1 cellular context compared by ENCODE assay signal in genomic region chr20:31747640-31748039, GRCh38.
A peak's percentile ranks its signal among the peaks of the same experiment; 100 is the strongest.
TF ChIP-seq lines count a peak whose summit lies in the region.

No MANE protein-coding gene starts in this region.

TF ChIP-seq in HEK293, 187 proteins besides CTCF, POLR2A, EP300 and RAD21 (continued from another document):
- TF ChIP-seq TSHZ1 (tag by site-specific recombination; IDR thresholded peaks at IDR 0.05; ENCODE audit: borderline replicate concordance) = 0 out of 2 replicates have a peak, but pooled peaks have one; percentile 16
- no peak for TF ChIP-seq ZNF146 (tag by site-specific recombination; IDR thresholded peaks at IDR 0.05)
- no peak for TF ChIP-seq ZSCAN5A (tag by site-specific recombination; IDR thresholded peaks at IDR 0.05)
- TF ChIP-seq ZIC2 (tag by site-specific recombination; IDR thresholded peaks at IDR 0.05) = no peak
- peak; percentile 75 for TF ChIP-seq SCRT2 (tag by site-specific recombination; IDR thresholded peaks at IDR 0.05)
- no peak for TF ChIP-seq ZNF138 (tag by site-specific recombination; IDR thresholded peaks at IDR 0.05; ENCODE audit: borderline replicate concordance)
- no peak for TF ChIP-seq ZNF292 (tag by site-specific recombination; IDR thresholded peaks at IDR 0.05; ENCODE audit: borderline replicate concordance, low read depth)
- TF ChIP-seq OSR2 (tag by site-specific recombination; IDR thresholded peaks at IDR 0.05) = no peak
- no peak for TF ChIP-seq ZNF596 (tag by site-specific recombination; IDR thresholded peaks at IDR 0.05)
- TF ChIP-seq ZSCAN16 (tag by site-specific recombination; IDR thresholded peaks at IDR 0.05) = no peak
- TF ChIP-seq ZNF837 (tag by site-specific recombination; IDR thresholded peaks at IDR 0.05) = no peak
- TF ChIP-seq ZBTB44 (tag by site-specific recombination; IDR thresholded peaks at IDR 0.05) = 0 out of 2 replicates have a peak, but pooled peaks have one; percentile 4
- TF ChIP-seq ZNF548 (tag by site-specific recombination; IDR thresholded peaks at IDR 0.05) = no peak
- no peak for TF ChIP-seq ATF2 (tag by site-specific recombination; IDR thresholded peaks at IDR 0.05; ENCODE audit: low read depth)
- TF ChIP-seq EGR2 (tag by site-specific recombination; IDR thresholded peaks at IDR 0.05; ENCODE audit: low read depth) = no peak
- TF ChIP-seq YY1 (tag by site-specific recombination; IDR thresholded peaks at IDR 0.05) = no peak
- TF ChIP-seq ZFP69B (tag by site-specific recombination; IDR thresholded peaks at IDR 0.05) = no peak
- no peak for TF ChIP-seq TCF7L2 (IDR thresholded peaks at IDR 0.05; ENCODE audit: borderline replicate concordance, low read depth, low read length)
- peak; percentile 51; the same call in 1 of the 2 replicates for TF ChIP-seq INSM2 (tag by site-specific recombination; IDR thresholded peaks at IDR 0.05)
- no peak for TF ChIP-seq ZNF184 (tag by site-specific recombination; IDR thresholded peaks at IDR 0.05)
- no peak for TF ChIP-seq ZNF2 (tag by site-specific recombination; IDR thresholded peaks at IDR 0.05)
- TF ChIP-seq ZNF571 (tag by site-specific recombination; IDR thresholded peaks at IDR 0.05) = no peak
- no peak for TF ChIP-seq ZNF830 (tag by site-specific recombination; IDR thresholded peaks at IDR 0.05; ENCODE audit: low read depth)
- TF ChIP-seq ZNF211 (tag by site-specific recombination; IDR thresholded peaks at IDR 0.05; ENCODE audit: low read depth) = no peak
- TF ChIP-seq ZNF121 (tag by site-specific recombination; IDR thresholded peaks at IDR 0.05) = no peak
- TF ChIP-seq ZFP41 (tag by site-specific recombination; IDR thresholded peaks at IDR 0.05; ENCODE audit: borderline replicate concordance) = no peak
- no peak for TF ChIP-seq ZNF600 (tag by site-specific recombination; IDR thresholded peaks at IDR 0.05)
- TF ChIP-seq ZNF18 (tag by site-specific recombination; IDR thresholded peaks at IDR 0.05) = peak; percentile 99
- no peak for TF ChIP-seq ZNF624 (tag by site-specific recombination; IDR thresholded peaks at IDR 0.05)
- TF ChIP-seq ZNF76 (tag by site-specific recombination; IDR thresholded peaks at IDR 0.05; ENCODE audit: borderline replicate concordance, low read depth) = no peak
- TF ChIP-seq SCRT1 (tag by site-specific recombination; IDR thresholded peaks at IDR 0.05; ENCODE audit: borderline replicate concordance) = peak; percentile 92
- no peak for TF ChIP-seq ZNF112 (tag by site-specific recombination; IDR thresholded peaks at IDR 0.05)
- TF ChIP-seq ZNF48 (tag by site-specific recombination; IDR thresholded peaks at IDR 0.05) = no peak
- no peak for TF ChIP-seq ZNF354C (tag by site-specific recombination; IDR thresholded peaks at IDR 0.05; ENCODE audit: borderline replicate concordance, low read depth)
- no peak for TF ChIP-seq ZNF561 (tag by site-specific recombination; IDR thresholded peaks at IDR 0.05; ENCODE audit: borderline replicate concordance)
- no peak for TF ChIP-seq ZNF792 (tag by site-specific recombination; IDR thresholded peaks at IDR 0.05)
- no peak for TF ChIP-seq ZNF776 (tag by site-specific recombination; IDR thresholded peaks at IDR 0.05; ENCODE audit: borderline replicate concordance)
- TF ChIP-seq ZSCAN23 (tag by site-specific recombination; IDR thresholded peaks at IDR 0.05) = no peak
- peak; percentile 50 for TF ChIP-seq FEZF1 (tag by site-specific recombination; IDR thresholded peaks at IDR 0.05)
- TF ChIP-seq ZNF23 (tag by site-specific recombination; IDR thresholded peaks at IDR 0.05; ENCODE audit: borderline replicate concordance) = no peak
- TF ChIP-seq ZNF398 (tag by site-specific recombination; IDR thresholded peaks at IDR 0.05) = no peak
- TF ChIP-seq ZNF311 (tag by site-specific recombination; IDR thresholded peaks at IDR 0.05; ENCODE audit: borderline replicate concordance) = no peak
- TF ChIP-seq ZNF664 (tag by site-specific recombination; IDR thresholded peaks at IDR 0.05) = no peak
- peak; percentile 55 for TF ChIP-seq PRDM10 (tag by site-specific recombination; IDR thresholded peaks at IDR 0.05)
- peak; percentile 41; the same call in 1 of the 2 replicates for TF ChIP-seq ZNF335 (tag by site-specific recombination; conservative IDR thresholded peaks at IDR 0.05)
